1 cellular context compared by ENCODE assay signal in genomic region chr5:179819296-179820126, GRCh38.
TF ChIP-seq lines count a peak whose summit lies in the region.

No MANE protein-coding gene starts in this region.

TF ChIP-seq in HepG2, 621 proteins besides CTCF, POLR2A, EP300 and RAD21 (continued from another document and continues in another):
- TF ChIP-seq, protein P1, sequence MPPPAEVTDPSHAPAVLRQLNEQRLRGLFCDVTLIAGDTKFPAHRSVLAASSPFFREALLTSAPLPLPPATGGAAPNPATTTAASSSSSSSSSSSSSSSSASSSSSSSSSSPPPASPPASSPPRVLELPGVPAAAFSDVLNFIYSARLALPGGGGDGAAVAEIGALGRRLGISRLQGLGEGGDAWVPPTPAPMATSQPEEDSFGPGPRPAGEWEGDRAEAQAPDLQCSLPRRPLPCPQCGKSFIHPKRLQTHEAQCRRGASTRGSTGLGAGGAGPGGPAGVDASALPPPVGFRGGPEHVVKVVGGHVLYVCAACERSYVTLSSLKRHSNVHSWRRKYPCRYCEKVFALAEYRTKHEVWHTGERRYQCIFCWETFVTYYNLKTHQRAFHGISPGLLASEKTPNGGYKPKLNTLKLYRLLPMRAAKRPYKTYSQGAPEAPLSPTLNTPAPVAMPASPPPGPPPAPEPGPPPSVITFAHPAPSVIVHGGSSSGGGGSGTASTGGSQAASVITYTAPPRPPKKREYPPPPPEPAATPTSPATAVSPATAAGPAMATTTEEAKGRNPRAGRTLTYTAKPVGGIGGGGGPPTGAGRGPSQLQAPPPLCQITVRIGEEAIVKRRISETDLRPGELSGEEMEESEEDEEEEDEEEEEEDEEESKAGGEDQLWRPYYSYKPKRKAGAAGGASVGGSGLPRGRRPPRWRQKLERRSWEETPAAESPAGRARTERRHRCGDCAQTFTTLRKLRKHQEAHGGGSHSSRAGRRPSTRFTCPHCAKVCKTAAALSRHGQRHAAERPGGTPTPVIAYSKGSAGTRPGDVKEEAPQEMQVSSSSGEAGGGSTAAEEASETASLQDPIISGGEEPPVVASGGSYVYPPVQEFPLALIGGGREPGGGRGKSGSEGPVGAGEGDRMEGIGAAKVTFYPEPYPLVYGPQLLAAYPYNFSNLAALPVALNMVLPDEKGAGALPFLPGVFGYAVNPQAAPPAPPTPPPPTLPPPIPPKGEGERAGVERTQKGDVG (CRISPR knock-in tag; IDR thresholded peaks at IDR 0.05; ENCODE audit: borderline replicate concordance): no peak
- TF ChIP-seq NR2F1 (CRISPR knock-in tag; IDR thresholded peaks at IDR 0.05) (no peak), ZNF784 (CRISPR knock-in tag; IDR thresholded peaks at IDR 0.05; ENCODE audit: borderline replicate concordance) (no peak), ZNF672 (CRISPR knock-in tag; IDR thresholded peaks at IDR 0.05) (no peak), SSRP1 (CRISPR knock-in tag; IDR thresholded peaks at IDR 0.05) (no peak), TBL1XR1 (IDR thresholded peaks at IDR 0.05; ENCODE audit: borderline replicate concordance, low read length, partially characterized antibody) (no peak), ZNF546 (CRISPR knock-in tag; conservative IDR thresholded peaks at IDR 0.05) (0 out of 2 replicates have a peak, but pooled peaks have one; percentile 20), MAF1 (CRISPR knock-in tag; IDR thresholded peaks at IDR 0.05; ENCODE audit: borderline replicate concordance) (no peak), BORCS8-MEF2B (CRISPR knock-in tag; IDR thresholded peaks at IDR 0.05) (peak; percentile 81; the same call in 1 of the 2 replicates), ZNF432 (CRISPR knock-in tag; IDR thresholded peaks at IDR 0.05; ENCODE audit: borderline replicate concordance) (no peak), TGIF2 (CRISPR knock-in tag; IDR thresholded peaks at IDR 0.05) (peak; percentile 82), NFRKB (IDR thresholded peaks at IDR 0.05) (no peak), ZNF772 (CRISPR knock-in tag; IDR thresholded peaks at IDR 0.05) (peak; percentile 45; the same call in 1 of the 2 replicates), SP2 (CRISPR knock-in tag; IDR thresholded peaks at IDR 0.05) (peak; percentile 1; the same call in 1 of the 2 replicates), ZFP82 (CRISPR knock-in tag; IDR thresholded peaks at IDR 0.05; ENCODE audit: borderline replicate concordance) (peak; percentile 97), SAFB2 (CRISPR knock-in tag; IDR thresholded peaks at IDR 0.05; ENCODE audit: borderline replicate concordance, low read depth) (no peak; the same call in 1 of the 2 replicates), NR3C1 (CRISPR knock-in tag; IDR thresholded peaks at IDR 0.05) (no peak), ARNT2 (CRISPR knock-in tag; IDR thresholded peaks at IDR 0.05; ENCODE audit: low read depth) (0 out of 2 replicates have a peak, but pooled peaks have one; percentile 22), MEF2D (CRISPR knock-in tag; IDR thresholded peaks at IDR 0.05) (no peak), CC2D1A (CRISPR knock-in tag; IDR thresholded peaks at IDR 0.05) (no peak), ESRRA (CRISPR knock-in tag; IDR thresholded peaks at IDR 0.05; ENCODE audit: low read depth) (no peak; the same call in 1 of the 2 replicates), ZNF678 (CRISPR knock-in tag; IDR thresholded peaks at IDR 0.05) (no peak), ZNF749 (CRISPR knock-in tag; IDR thresholded peaks at IDR 0.05; ENCODE audit: borderline replicate concordance) (no peak), ZNF605 (CRISPR knock-in tag; IDR thresholded peaks at IDR 0.05) (peak; percentile 50; the same call in 1 of the 2 replicates), SRSF1 (optimal IDR thresholded peaks at IDR 0.05; ENCODE audit: low read depth, low read length) (no peak), KMT2A (CRISPR knock-in tag; IDR thresholded peaks at IDR 0.05) (no peak; the same call in none of the 2 replicates), ZNF44 (CRISPR knock-in tag; IDR thresholded peaks at IDR 0.05) (no peak), ZNF883 (CRISPR knock-in tag; IDR thresholded peaks at IDR 0.05; ENCODE audit: not compliant biosample characterization) (peak; percentile 37), PCBP2 (optimal IDR thresholded peaks at IDR 0.05; ENCODE audit: low read depth, low read length, poor library complexity, severe bottlenecking) (no peak), HOXA9 (CRISPR knock-in tag; IDR thresholded peaks at IDR 0.05; ENCODE audit: borderline replicate concordance) (0 out of 2 replicates have a peak, but pooled peaks have one; percentile 39)
- TF ChIP-seq, protein P2, sequence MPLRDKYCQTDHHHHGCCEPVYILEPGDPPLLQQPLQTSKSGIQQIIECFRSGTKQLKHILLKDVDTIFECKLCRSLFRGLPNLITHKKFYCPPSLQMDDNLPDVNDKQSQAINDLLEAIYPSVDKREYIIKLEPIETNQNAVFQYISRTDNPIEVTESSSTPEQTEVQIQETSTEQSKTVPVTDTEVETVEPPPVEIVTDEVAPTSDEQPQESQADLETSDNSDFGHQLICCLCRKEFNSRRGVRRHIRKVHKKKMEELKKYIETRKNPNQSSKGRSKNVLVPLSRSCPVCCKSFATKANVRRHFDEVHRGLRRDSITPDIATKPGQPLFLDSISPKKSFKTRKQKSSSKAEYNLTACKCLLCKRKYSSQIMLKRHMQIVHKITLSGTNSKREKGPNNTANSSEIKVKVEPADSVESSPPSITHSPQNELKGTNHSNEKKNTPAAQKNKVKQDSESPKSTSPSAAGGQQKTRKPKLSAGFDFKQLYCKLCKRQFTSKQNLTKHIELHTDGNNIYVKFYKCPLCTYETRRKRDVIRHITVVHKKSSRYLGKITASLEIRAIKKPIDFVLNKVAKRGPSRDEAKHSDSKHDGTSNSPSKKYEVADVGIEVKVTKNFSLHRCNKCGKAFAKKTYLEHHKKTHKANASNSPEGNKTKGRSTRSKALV (CRISPR knock-in tag; IDR thresholded peaks at IDR 0.05): 0 out of 2 replicates have a peak, but pooled peaks have one; percentile 17
- TF ChIP-seq, protein P3, sequence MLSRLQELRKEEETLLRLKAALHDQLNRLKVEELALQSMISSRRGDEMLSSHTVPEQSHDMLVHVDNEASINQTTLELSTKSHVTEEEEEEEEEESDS (CRISPR knock-in tag; IDR thresholded peaks at IDR 0.05; ENCODE audit: borderline replicate concordance): no peak
- TF ChIP-seq, protein P4, sequence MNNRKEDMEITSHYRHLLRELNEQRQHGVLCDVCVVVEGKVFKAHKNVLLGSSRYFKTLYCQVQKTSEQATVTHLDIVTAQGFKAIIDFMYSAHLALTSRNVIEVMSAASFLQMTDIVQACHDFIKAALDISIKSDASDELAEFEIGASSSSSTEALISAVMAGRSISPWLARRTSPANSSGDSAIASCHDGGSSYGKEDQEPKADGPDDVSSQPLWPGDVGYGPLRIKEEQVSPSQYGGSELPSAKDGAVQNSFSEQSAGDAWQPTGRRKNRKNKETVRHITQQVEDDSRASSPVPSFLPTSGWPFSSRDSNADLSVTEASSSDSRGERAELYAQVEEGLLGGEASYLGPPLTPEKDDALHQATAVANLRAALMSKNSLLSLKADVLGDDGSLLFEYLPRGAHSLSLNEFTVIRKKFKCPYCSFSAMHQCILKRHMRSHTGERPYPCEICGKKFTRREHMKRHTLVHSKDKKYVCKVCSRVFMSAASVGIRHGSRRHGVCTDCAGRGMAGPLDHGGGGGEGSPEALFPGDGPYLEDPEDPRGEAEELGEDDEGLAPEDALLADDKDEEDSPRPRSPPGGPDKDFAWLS (CRISPR knock-in tag; IDR thresholded peaks at IDR 0.05; ENCODE audit: borderline replicate concordance): no peak
- TF ChIP-seq, protein P5, sequence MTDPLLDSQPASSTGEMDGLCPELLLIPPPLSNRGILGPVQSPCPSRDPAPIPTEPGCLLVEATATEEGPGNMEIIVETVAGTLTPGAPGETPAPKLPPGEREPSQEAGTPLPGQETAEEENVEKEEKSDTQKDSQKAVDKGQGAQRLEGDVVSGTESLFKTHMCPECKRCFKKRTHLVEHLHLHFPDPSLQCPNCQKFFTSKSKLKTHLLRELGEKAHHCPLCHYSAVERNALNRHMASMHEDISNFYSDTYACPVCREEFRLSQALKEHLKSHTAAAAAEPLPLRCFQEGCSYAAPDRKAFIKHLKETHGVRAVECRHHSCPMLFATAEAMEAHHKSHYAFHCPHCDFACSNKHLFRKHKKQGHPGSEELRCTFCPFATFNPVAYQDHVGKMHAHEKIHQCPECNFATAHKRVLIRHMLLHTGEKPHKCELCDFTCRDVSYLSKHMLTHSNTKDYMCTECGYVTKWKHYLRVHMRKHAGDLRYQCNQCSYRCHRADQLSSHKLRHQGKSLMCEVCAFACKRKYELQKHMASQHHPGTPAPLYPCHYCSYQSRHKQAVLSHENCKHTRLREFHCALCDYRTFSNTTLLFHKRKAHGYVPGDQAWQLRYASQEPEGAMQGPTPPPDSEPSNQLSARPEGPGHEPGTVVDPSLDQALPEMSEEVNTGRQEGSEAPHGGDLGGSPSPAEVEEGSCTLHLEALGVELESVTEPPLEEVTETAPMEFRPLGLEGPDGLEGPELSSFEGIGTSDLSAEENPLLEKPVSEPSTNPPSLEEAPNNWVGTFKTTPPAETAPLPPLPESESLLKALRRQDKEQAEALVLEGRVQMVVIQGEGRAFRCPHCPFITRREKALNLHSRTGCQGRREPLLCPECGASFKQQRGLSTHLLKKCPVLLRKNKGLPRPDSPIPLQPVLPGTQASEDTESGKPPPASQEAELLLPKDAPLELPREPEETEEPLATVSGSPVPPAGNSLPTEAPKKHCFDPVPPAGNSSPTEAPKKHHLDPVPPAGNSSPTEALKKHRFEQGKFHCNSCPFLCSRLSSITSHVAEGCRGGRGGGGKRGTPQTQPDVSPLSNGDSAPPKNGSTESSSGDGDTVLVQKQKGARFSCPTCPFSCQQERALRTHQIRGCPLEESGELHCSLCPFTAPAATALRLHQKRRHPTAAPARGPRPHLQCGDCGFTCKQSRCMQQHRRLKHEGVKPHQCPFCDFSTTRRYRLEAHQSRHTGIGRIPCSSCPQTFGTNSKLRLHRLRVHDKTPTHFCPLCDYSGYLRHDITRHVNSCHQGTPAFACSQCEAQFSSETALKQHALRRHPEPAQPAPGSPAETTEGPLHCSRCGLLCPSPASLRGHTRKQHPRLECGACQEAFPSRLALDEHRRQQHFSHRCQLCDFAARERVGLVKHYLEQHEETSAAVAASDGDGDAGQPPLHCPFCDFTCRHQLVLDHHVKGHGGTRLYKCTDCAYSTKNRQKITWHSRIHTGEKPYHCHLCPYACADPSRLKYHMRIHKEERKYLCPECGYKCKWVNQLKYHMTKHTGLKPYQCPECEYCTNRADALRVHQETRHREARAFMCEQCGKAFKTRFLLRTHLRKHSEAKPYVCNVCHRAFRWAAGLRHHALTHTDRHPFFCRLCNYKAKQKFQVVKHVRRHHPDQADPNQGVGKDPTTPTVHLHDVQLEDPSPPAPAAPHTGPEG (CRISPR knock-in tag; IDR thresholded peaks at IDR 0.05): peak; percentile 51; the same call in 1 of the 2 replicates
- TF ChIP-seq, protein P6, sequence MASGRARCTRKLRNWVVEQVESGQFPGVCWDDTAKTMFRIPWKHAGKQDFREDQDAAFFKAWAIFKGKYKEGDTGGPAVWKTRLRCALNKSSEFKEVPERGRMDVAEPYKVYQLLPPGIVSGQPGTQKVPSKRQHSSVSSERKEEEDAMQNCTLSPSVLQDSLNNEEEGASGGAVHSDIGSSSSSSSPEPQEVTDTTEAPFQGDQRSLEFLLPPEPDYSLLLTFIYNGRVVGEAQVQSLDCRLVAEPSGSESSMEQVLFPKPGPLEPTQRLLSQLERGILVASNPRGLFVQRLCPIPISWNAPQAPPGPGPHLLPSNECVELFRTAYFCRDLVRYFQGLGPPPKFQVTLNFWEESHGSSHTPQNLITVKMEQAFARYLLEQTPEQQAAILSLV (CRISPR knock-in tag; IDR thresholded peaks at IDR 0.05; ENCODE audit: borderline replicate concordance): no peak; the same call in 1 of the 2 replicates
- TF ChIP-seq, protein P7, sequence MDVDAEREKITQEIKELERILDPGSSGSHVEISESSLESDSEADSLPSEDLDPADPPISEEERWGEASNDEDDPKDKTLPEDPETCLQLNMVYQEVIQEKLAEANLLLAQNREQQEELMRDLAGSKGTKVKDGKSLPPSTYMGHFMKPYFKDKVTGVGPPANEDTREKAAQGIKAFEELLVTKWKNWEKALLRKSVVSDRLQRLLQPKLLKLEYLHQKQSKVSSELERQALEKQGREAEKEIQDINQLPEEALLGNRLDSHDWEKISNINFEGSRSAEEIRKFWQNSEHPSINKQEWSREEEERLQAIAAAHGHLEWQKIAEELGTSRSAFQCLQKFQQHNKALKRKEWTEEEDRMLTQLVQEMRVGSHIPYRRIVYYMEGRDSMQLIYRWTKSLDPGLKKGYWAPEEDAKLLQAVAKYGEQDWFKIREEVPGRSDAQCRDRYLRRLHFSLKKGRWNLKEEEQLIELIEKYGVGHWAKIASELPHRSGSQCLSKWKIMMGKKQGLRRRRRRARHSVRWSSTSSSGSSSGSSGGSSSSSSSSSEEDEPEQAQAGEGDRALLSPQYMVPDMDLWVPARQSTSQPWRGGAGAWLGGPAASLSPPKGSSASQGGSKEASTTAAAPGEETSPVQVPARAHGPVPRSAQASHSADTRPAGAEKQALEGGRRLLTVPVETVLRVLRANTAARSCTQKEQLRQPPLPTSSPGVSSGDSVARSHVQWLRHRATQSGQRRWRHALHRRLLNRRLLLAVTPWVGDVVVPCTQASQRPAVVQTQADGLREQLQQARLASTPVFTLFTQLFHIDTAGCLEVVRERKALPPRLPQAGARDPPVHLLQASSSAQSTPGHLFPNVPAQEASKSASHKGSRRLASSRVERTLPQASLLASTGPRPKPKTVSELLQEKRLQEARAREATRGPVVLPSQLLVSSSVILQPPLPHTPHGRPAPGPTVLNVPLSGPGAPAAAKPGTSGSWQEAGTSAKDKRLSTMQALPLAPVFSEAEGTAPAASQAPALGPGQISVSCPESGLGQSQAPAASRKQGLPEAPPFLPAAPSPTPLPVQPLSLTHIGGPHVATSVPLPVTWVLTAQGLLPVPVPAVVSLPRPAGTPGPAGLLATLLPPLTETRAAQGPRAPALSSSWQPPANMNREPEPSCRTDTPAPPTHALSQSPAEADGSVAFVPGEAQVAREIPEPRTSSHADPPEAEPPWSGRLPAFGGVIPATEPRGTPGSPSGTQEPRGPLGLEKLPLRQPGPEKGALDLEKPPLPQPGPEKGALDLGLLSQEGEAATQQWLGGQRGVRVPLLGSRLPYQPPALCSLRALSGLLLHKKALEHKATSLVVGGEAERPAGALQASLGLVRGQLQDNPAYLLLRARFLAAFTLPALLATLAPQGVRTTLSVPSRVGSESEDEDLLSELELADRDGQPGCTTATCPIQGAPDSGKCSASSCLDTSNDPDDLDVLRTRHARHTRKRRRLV (CRISPR knock-in tag; IDR thresholded peaks at IDR 0.05): peak; percentile 66
- TF ChIP-seq, protein P8, sequence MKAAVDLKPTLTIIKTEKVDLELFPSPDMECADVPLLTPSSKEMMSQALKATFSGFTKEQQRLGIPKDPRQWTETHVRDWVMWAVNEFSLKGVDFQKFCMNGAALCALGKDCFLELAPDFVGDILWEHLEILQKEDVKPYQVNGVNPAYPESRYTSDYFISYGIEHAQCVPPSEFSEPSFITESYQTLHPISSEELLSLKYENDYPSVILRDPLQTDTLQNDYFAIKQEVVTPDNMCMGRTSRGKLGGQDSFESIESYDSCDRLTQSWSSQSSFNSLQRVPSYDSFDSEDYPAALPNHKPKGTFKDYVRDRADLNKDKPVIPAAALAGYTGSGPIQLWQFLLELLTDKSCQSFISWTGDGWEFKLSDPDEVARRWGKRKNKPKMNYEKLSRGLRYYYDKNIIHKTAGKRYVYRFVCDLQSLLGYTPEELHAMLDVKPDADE (CRISPR knock-in tag; IDR thresholded peaks at IDR 0.05): 0 out of 2 replicates have a peak, but pooled peaks have one; percentile 42
